In the genomic region with DNA sequence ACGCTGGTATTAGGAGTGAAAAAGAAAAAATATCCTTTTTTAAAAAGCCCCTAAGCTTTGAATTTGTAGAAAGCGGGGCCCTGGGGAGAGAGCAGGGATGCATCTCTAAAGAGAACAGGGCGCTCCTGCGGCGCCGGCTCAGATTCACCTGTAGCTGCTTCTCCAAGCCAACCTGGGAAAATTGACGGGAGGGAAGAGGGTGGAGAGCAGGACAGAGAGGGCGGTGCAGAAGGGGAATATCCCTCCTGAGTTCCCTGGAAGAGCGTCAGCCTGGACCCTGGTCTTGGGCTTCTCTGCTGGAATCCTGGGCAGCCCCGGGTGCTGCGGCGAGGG, we compare ENCODE assay signal across 8 cellular contexts. TPM values are rescaled to one million over a fixed set of nuclear protein-coding genes. Genes with fewer than 3 reads are reported as not detected.
DNase-seq lines count a peak whose midpoint lies in the region; ATAC-seq and TF ChIP-seq lines count a peak whose summit lies in the region.

No MANE protein-coding gene starts in this region.

- H3K4me1 Mint-ChIP-seq in CD4-positive, CD25-positive, alpha-beta regulatory T cell, result peaks cover 19 to 58% (median 28%) of the 10 kb centered on the region in 4 donors
- peaks cover 32% of the 10 kb centered on the region for H3K4me1 Mint-ChIP-seq in central memory CD8-positive, alpha-beta T cell
- peaks cover 21% of the 10 kb centered on the region for H3K4me1 Mint-ChIP-seq in nephron

- H3K27me3 Mint-ChIP-seq in CD4-positive, CD25-positive, alpha-beta regulatory T cell, result no peaks in the 10 kb centered on the region
- H3K27me3 Mint-ChIP-seq in central memory CD8-positive, alpha-beta T cell, result no peaks in the 10 kb centered on the region
- H3K27me3 Mint-ChIP-seq in nephron (ENCODE audit: low read depth), result peaks cover 35% of the 10 kb centered on the region

- 0 out of 2 replicates have a peak overlapping the region, but pooled peaks have one; percentile 35 for H3K9ac ChIP-seq in Karpas-422 (ENCODE audit: low read length)

- H4K20me1 ChIP-seq in Karpas-422 (ENCODE audit: insufficient read depth, low read depth, low read length), result no peaks in the 10 kb centered on the region

- intact Hi-C loops in mucosa of descending colon (cut with DNase I, micrococcal nuclease), result no loop called here

- no peaks in the 10 kb centered on the region for H3K36me3 Mint-ChIP-seq in CD4-positive, CD25-positive, alpha-beta regulatory T cell
- peaks cover 10% of the 10 kb centered on the region for H3K36me3 Mint-ChIP-seq in central memory CD8-positive, alpha-beta T cell (ENCODE audit: insufficient read depth)
- H3K36me3 Mint-ChIP-seq in nephron (ENCODE audit: low read depth), result no peaks in the 10 kb centered on the region

- TF ChIP-seq CTCF in nephron (IDR thresholded peaks at IDR 0.05; ENCODE audit: unreplicated experiment in 3 of 3) (no peak), mucosa of descending colon (IDR thresholded peaks at IDR 0.05) (no peak)

- H3K4me3 ChIP-seq in CD4-positive, CD25-positive, alpha-beta regulatory T cell (ENCODE audit: low read depth, low read length), result no peak overlapping the region
- peak overlapping the region; percentile 51; the same call in 1 of the 2 replicates for H3K4me3 ChIP-seq in Karpas-422 (ENCODE audit: low read length)
- H3K4me3 ChIP-seq in mucosa of descending colon, result no peak overlapping the region

- no peaks in the 10 kb centered on the region for H3K27me3 ChIP-seq in CD4-positive, CD25-positive, alpha-beta regulatory T cell (ENCODE audit: control insufficient read depth, insufficient read depth, low read length)
- no peaks in the 10 kb centered on the region for H3K27me3 ChIP-seq in Karpas-422 (ENCODE audit: low read length)

- H3K36me3 ChIP-seq in CD4-positive, CD25-positive, alpha-beta regulatory T cell (ENCODE audit: control insufficient read depth, insufficient read depth, low read length), result no peaks in the 10 kb centered on the region
- H3K36me3 ChIP-seq in Karpas-422 (ENCODE audit: insufficient read depth, low read length) (no peaks in the 10 kb centered on the region), mucosa of descending colon (ENCODE audit: low read depth) (no peaks in the 10 kb centered on the region)

- DNase-seq in CD4-positive, CD25-positive, alpha-beta regulatory T cell, result no peak
- DNase-seq in Karpas-422 (no peak), mucosa of descending colon (no peak)
- DNase-seq in central memory CD8-positive, alpha-beta T cell (ENCODE audit: low spot score in 2 of 2), result no peak

- peak overlapping the region; percentile 83 to 95 (median 86) for H3K4me3 Mint-ChIP-seq in CD4-positive, CD25-positive, alpha-beta regulatory T cell
- H3K4me3 Mint-ChIP-seq in central memory CD8-positive, alpha-beta T cell, result peak overlapping the region; percentile 82
- H3K4me3 Mint-ChIP-seq in nephron, result peak overlapping the region; percentile 86 to 89 (median 87)

- H3K9me2 ChIP-seq in Karpas-422 (replicated peaks; ENCODE audit: insufficient read depth, low read length), result no peaks in the 10 kb centered on the region

- peak overlapping the region; percentile 54 for H3K4me2 ChIP-seq in Karpas-422 (ENCODE audit: low read depth, low read length, poor library complexity, severe bottlenecking)

- no peak overlapping the region for H2AFZ ChIP-seq in Karpas-422 (ENCODE audit: low read length)

- peak overlapping the region; percentile 93 to 98 (median 96) for H3K27ac Mint-ChIP-seq in CD4-positive, CD25-positive, alpha-beta regulatory T cell
- peak overlapping the region; percentile 95 for H3K27ac Mint-ChIP-seq in central memory CD8-positive, alpha-beta T cell (ENCODE audit: low read depth)
- no peak overlapping the region for H3K27ac Mint-ChIP-seq in nephron

- ATAC-seq in CD4-positive, CD25-positive, alpha-beta regulatory T cell (ENCODE audit: low read depth in 2 of 2), result no peak
- ATAC-seq in central memory CD8-positive, alpha-beta T cell (replicated peaks; ENCODE audit: extremely low read depth, poor library complexity, severe bottlenecking), result no peak
- no peak for ATAC-seq in mucosa of descending colon
- no peak for ATAC-seq in GM21786 (IDR thresholded peaks at IDR 0.05; ENCODE audit: unreplicated experiment)
- no peak for ATAC-seq in GM19035 (IDR thresholded peaks at IDR 0.05; ENCODE audit: unreplicated experiment)
- no peak for ATAC-seq in HG03159 (IDR thresholded peaks at IDR 0.05; ENCODE audit: unreplicated experiment)

- H3K27ac ChIP-seq in CD4-positive, CD25-positive, alpha-beta regulatory T cell (ENCODE audit: insufficient read depth, low read length, poor library complexity, severe bottlenecking), result peak overlapping the region; percentile 41
- H3K27ac ChIP-seq in Karpas-422 (ENCODE audit: low read length), result no peak overlapping the region

- peaks cover 46% of the 10 kb centered on the region for H3K4me1 ChIP-seq in CD4-positive, CD25-positive, alpha-beta regulatory T cell (ENCODE audit: control insufficient read depth, insufficient read depth, low read length, poor library complexity, severe bottlenecking)
- H3K4me1 ChIP-seq in Karpas-422 (ENCODE audit: low read length), result peaks cover 25% of the 10 kb centered on the region
- no peaks in the 10 kb centered on the region for H3K4me1 ChIP-seq in mucosa of descending colon (ENCODE audit: low read depth)

- no peaks in the 10 kb centered on the region for H3K79me2 ChIP-seq in Karpas-422 (ENCODE audit: low read length)

- H3K9me3 ChIP-seq in CD4-positive, CD25-positive, alpha-beta regulatory T cell (ENCODE audit: control insufficient read depth in 2 of 2, low read length in 2 of 2), result no peaks in the 10 kb centered on the region
- H3K9me3 ChIP-seq in Karpas-422 (ENCODE audit: low read length), result no peaks in the 10 kb centered on the region
- H3K9me3 ChIP-seq in mucosa of descending colon, result no peaks in the 10 kb centered on the region

- no peaks in the 10 kb centered on the region for H3K9me3 Mint-ChIP-seq in CD4-positive, CD25-positive, alpha-beta regulatory T cell
- no peaks in the 10 kb centered on the region for H3K9me3 Mint-ChIP-seq in central memory CD8-positive, alpha-beta T cell
- H3K9me3 Mint-ChIP-seq in nephron, result peaks cover 12% of the 10 kb centered on the region

RNA-seq across cellular contexts. Expression of a gene that starts 0.8 kb away (rescaled TPM):
- total RNA-seq in CD4-positive, CD25-positive, alpha-beta regulatory T cell, result not detected
- under 1 TPM; 0.38 to 0.52 (median 0.46) TPM for polyA plus RNA-seq in CD4-positive, CD25-positive, alpha-beta regulatory T cell
- not detected in 2 replicates for total RNA-seq in Karpas-422 (2014; rRNA removed; shearing (Covaris generic); ENCODE audit: low replicate concordance)
- 1 to 10 TPM; 1.4 to 2.7 (median 2.1) TPM for total RNA-seq in mucosa of descending colon

RNA-seq across cellular contexts. Expression of a gene that starts 33.8 kb away (rescaled TPM):
- 2,712 TPM for total RNA-seq in CD4-positive, CD25-positive, alpha-beta regulatory T cell
- 1,000 to 10,000 TPM; 3,971 to 5,634 (median 4,678) TPM for polyA plus RNA-seq in CD4-positive, CD25-positive, alpha-beta regulatory T cell
- total RNA-seq in Karpas-422 (2014; rRNA removed; shearing (Covaris generic); ENCODE audit: low replicate concordance), result 1,763 and 3,006 TPM in 2 replicates
- 1,000 to 10,000 TPM; 1,241 to 1,374 (median 1,261) TPM for total RNA-seq in mucosa of descending colon

Comparison
In these comparisons a context has a peak if more than half of its experiments do, and no peak if none do; other contexts are left out.
1. H3K27ac Mint-ChIP-seq: peak in CD4-positive, CD25-positive, alpha-beta regulatory T cell (3 of 3) and central memory CD8-positive, alpha-beta T cell (single experiment); none in nephron (0 of 3).
2. Peak in every context shown above with its lines, with median percentiles within 50 percentile points of each other: H3K4me3 Mint-ChIP-seq.